In genomic region chr6:87698618-87699017, GRCh38 we compare ENCODE assay signal across 8 cellular contexts. TPM values are rescaled to one million over a fixed set of nuclear protein-coding genes. Genes with fewer than 3 reads are reported as not detected.
A peak's percentile ranks its signal among the peaks of the same experiment; 100 is the strongest.
DNase-seq lines count a peak whose midpoint lies in the region; ATAC-seq and TF ChIP-seq lines count a peak whose summit lies in the region.

No MANE protein-coding gene starts in this region.

- H3K9me3 ChIP-seq in HUES64 (ENCODE audit: insufficient read depth, low read depth, low read length) (no peaks in the 10 kb centered on the region), ascending aorta (no peaks in the 10 kb centered on the region), right lobe of liver (no peaks in the 10 kb centered on the region), vagina (no peaks in the 10 kb centered on the region)

- H3K27me3 ChIP-seq in HUES64 (ENCODE audit: insufficient read depth, low read length) (no peaks in the 10 kb centered on the region), ascending aorta (no peaks in the 10 kb centered on the region), right lobe of liver (no peaks in the 10 kb centered on the region), vagina (no peaks in the 10 kb centered on the region)

- H3K4me3 ChIP-seq in AG04449 (ENCODE audit: low read depth, low read length) (peak overlapping the region; percentile 88), HUES64 (ENCODE audit: low read length) (peak overlapping the region; percentile 94), ascending aorta (peak overlapping the region; percentile 92 to 97), right lobe of liver (peak overlapping the region; percentile 77 to 90 (median 87)), vagina (peak overlapping the region; percentile 81 to 99)

- H3K9ac ChIP-seq in HUES64 (ENCODE audit: low read depth, low read length): peak overlapping the region; percentile 93

- H3K4me1 ChIP-seq in HUES64 (ENCODE audit: insufficient read depth, low read length): peaks cover 37% of the 10 kb centered on the region
- peaks cover 0 to 12% of the 10 kb centered on the region in 2 donors for H3K4me1 ChIP-seq in ascending aorta
- peaks cover 0 to 47% (median 9%) of the 10 kb centered on the region in 4 donors for H3K4me1 ChIP-seq in right lobe of liver
- peaks cover 72% of the 10 kb centered on the region for H3K4me1 ChIP-seq in vagina

- intact Hi-C loops in ascending aorta (cut with DNase I) (no loop called here), right lobe of liver (cut with DNase I) (no loop called here), vagina (cut with DNase I) (no loop called here)

- TF ChIP-seq POLR2A in right lobe of liver (IDR thresholded peaks at IDR 0.05) (peak; percentile 42), vagina (IDR thresholded peaks at IDR 0.05) (no peak)

- DNase-seq in AG04449 (ENCODE audit: low read depth, low spot score) (no peak), ascending aorta (ENCODE audit: low spot score in 2 of 2) (no peak), right lobe of liver (no peak), vagina (ENCODE audit: extremely low spot score in 2 of 2) (no peak), HuH-7 (ENCODE audit: low spot score) (no peak), NCI-H1436 (lab: John Stamatoyannopoulos, UW) (no peak), NCI-H774 (lab: John Stamatoyannopoulos, UW) (no peak)

- TF ChIP-seq CTCF in AG04449 (IDR thresholded peaks at IDR 0.05; ENCODE audit: insufficient read depth, low read length, missing control alignments) (no peak), ascending aorta (IDR thresholded peaks at IDR 0.05) (no peak), right lobe of liver (IDR thresholded peaks at IDR 0.05) (no peak), vagina (IDR thresholded peaks at IDR 0.05) (no peak)

- 0% methylated on average over 2 of the region's 2 CpGs for WGBS in HUES64
- 2% methylated on average over 2 of the region's 2 CpGs for WGBS in right lobe of liver (ENCODE audit: insufficient coverage, low coverage, low lambda C conversion rate, missing lambda C conversion rate)

- peaks cover 6% of the 10 kb centered on the region for H3K36me3 ChIP-seq in HUES64 (ENCODE audit: insufficient read depth, low read length)
- H3K36me3 ChIP-seq in ascending aorta: no peaks in the 10 kb centered on the region
- H3K36me3 ChIP-seq in right lobe of liver: no peaks in the 10 kb centered on the region
- H3K36me3 ChIP-seq in vagina: no peaks in the 10 kb centered on the region

- POLR2A ChIA-PET in AG04449 (lab: Yijun Ruan, JAX): interaction anchor here (0.7 to 1.5 kb wide), 3 partner anchors 30 to 58 kb away, joined by 3 to 5 read pairs (median 3); no protein-coding TSS in a partner anchor

- CTCF ChIA-PET in AG04449 (lab: Yijun Ruan, JAX): no interaction called here

- H3K27ac ChIP-seq in HUES64 (ENCODE audit: low read depth, low read length): peak overlapping the region; percentile 79; the same call in 1 of the 2 replicates
- no peak overlapping the region for H3K27ac ChIP-seq in ascending aorta
- H3K27ac ChIP-seq in right lobe of liver: peak overlapping the region; percentile 99 to 100 (median 100)
- peak overlapping the region; percentile 13 for H3K27ac ChIP-seq in vagina

- ATAC-seq in right lobe of liver: peak in 1 of 4 donors; percentile 5

RNA-seq across cellular contexts. Expression of gene AKIRIN2, which starts 3.4 kb away (rescaled TPM):
- 47.8 TPM for polyA plus RNA-seq in HUES64 (2013, experiment 1 of 2)
- polyA plus RNA-seq in HUES64 (2013, experiment 2 of 2): 54.5 TPM
- 39.1 TPM for total RNA-seq in ascending aorta
- 10 to 100 TPM; 10.6 to 25.3 (median 18.6) TPM for total RNA-seq in right lobe of liver
- 32.9 TPM for total RNA-seq in vagina

Comparison
In these comparisons a context has a peak if more than half of its experiments do, and no peak if none do; other contexts are left out.
1. H3K27ac ChIP-seq: peak in HUES64 (single experiment), right lobe of liver (3 of 3) and vagina (single experiment); none in ascending aorta (0 of 2).
2. Peak in every context shown above with its lines, with median percentiles within 50 percentile points of each other: H3K4me3 ChIP-seq.